In the genomic region with DNA sequence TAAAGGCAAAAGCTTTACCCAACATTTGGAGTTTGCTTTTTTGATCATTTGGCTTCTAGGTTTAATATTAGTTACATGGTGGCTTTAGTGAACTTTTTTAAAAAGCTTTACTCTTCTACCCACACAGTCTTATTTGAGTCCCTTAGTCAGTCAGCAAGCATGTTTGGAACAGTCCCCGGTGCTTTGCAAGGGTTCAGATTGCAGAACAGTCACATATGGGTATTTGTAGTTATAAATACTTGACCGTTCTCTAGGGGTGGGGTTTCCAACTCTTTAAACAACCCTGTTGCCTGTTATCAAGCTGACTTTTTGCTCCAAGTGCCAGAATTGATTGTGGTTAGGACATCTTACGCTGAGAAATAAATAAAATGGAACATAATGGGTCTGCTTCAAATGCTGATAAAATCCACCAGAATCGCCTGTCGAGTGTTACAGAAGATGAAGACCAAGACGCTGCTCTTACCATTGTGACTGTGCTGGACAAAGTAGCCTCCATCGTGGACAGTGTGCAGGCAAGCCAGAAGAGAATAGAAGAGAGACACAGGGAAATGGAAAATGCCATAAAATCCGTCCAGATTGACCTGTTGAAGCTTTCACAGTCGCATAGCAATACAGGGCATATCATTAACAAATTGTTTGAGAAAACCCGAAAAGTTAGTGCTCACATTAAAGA, we compare ENCODE assay signal across 20 cellular contexts. TPM values are rescaled to one million over a fixed set of nuclear protein-coding genes. Genes with fewer than 3 reads are reported as not detected.
DNase-seq lines count a peak whose midpoint lies in the region; ATAC-seq, FAIRE-seq and TF ChIP-seq lines count a peak whose summit lies in the region.
"Had no signal": no experiment of that assay in that cellular context is flagged by ENCODE, and none has a peak within 500 bp of the region (broad histone marks: within the 10 kb centered on the region; RNA-seq: fewer than 3 reads in every experiment).

A gene with protein sequence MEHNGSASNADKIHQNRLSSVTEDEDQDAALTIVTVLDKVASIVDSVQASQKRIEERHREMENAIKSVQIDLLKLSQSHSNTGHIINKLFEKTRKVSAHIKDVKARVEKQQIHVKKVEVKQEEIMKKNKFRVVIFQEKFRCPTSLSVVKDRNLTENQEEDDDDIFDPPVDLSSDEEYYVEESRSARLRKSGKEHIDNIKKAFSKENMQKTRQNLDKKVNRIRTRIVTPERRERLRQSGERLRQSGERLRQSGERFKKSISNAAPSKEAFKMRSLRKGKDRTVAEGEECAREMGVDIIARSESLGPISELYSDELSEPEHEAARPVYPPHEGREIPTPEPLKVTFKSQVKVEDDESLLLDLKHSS (plus strand): TSS at position 304 of the 673 bp plus-strand sequence. CDS start 65 bp downstream, at position 369.

- H3K9me1 ChIP-seq in endothelial cell of umbilical vein (replicated peaks; ENCODE audit: control insufficient read depth, extremely low read depth, insufficient read depth, low read length), result no peaks in the 10 kb centered on the region

- BruUV-seq in endothelial cell of umbilical vein (replicated peaks; lab: Mats Ljungman, UMichigan), result no TSS peak

- peak within 1 kb of the TSS; percentile 36 for H3K4me2 ChIP-seq in endothelial cell of umbilical vein (ENCODE audit: insufficient read depth, low read length)

- no peaks in the 10 kb centered on the region for H3K79me2 ChIP-seq in endothelial cell of umbilical vein (ENCODE audit: control insufficient read depth, insufficient read depth, low read length)

- no peaks in the 10 kb centered on the region for H3K36me3 ChIP-seq in endothelial cell of umbilical vein (ENCODE audit: control insufficient read depth in 2 of 2, extremely low read depth in 1 of 2, insufficient read depth in 2 of 2, low read length in 2 of 2)

- peak; percentile 76 to 83 for ATAC-seq in left cardiac atrium
- ATAC-seq in HG02571 (IDR thresholded peaks at IDR 0.05; ENCODE audit: unreplicated experiment), result no peak
- ATAC-seq: body of pancreas; natural killer cell treated with Interleukin-12 subunit alpha and Interleukin-12 subunit beta and Interleukin-15 and Interleukin-18, amount 100 ng/mL, for 72 hours had no signal

- H3K4me3 ChIP-seq in endothelial cell of umbilical vein (replicated peaks in 1 of 3; ENCODE audit: insufficient read depth in 1 of 3, low read depth in 1 of 3, low read length in 3 of 3) (no peak within 1 kb of the TSS), skeletal muscle cell (ENCODE audit: low read depth, low read length) (peak within 1 kb of the TSS; percentile 5)
- H3K4me3 ChIP-seq: body of pancreas, SK-N-MC had no signal

- H3K27me3 ChIP-seq in endothelial cell of umbilical vein (ENCODE audit: control insufficient read depth in 2 of 2, insufficient read depth in 2 of 2, low read length in 2 of 2), result no peaks in the 10 kb centered on the region
- H3K27me3 ChIP-seq: body of pancreas had no signal

- no peak for TF ChIP-seq CTCF in endothelial cell of umbilical vein (IDR thresholded peaks at IDR 0.05; ENCODE audit: extremely low read depth in 1 of 2, insufficient read depth in 1 of 2, low read depth in 1 of 2, low read length in 2 of 2)

- H3K9ac ChIP-seq in endothelial cell of umbilical vein (replicated peaks; ENCODE audit: extremely low read depth, insufficient read depth, low read length), result no peak within 1 kb of the TSS

- peaks cover 4% of the 10 kb centered on the region for H3K4me1 ChIP-seq in endothelial cell of umbilical vein (ENCODE audit: control insufficient read depth, extremely low read depth, insufficient read depth, low read length)
- H3K4me1 ChIP-seq: body of pancreas had no signal

- DNase-seq in H54 (ENCODE audit: insufficient read length, low spot score) (no peak), endothelial cell of umbilical vein (ENCODE audit: low read depth, low spot score) (no peak), left cardiac atrium (no peak), skeletal muscle cell (ENCODE audit: low read depth) (peak; percentile 51), DMS79 (lab: John Stamatoyannopoulos, UW) (no peak), head of caudate nucleus (no peak), ecto neural progenitor cell (ENCODE audit: low spot score) (no peak)
- DNase-seq: activated CD4-positive, alpha-beta T cell treated with anti-CD3 and anti-CD28 coated beads for 48 hours; activated naive CD4-positive, alpha-beta T cell treated with anti-CD3 and anti-CD28 coated beads for 36 hours; body of pancreas; effector CD8-positive, alpha-beta T cell; NCI-H1417 treated with DMSO at 0.1 percent for 48 hours; NCI-H2171 treated with DMSO at 0.1 percent for 48 hours; stimulated activated CD4-positive, alpha-beta T cell treated with anti-CD3 and anti-CD28 coated beads, Interleukin-4, amount 100 ng/mL, for 4 hours; stimulated activated CD8-positive, alpha-beta memory T cell treated with anti-CD3 and anti-CD28 coated beads, Interleukin-4, amount 100 ng/mL, for 48 hours; T1000 had no signal

- POLR2A ChIA-PET in endothelial cell of umbilical vein (lab: Charles Lee), result interaction anchor here (0.6 kb wide), 1 partner anchor 1355 kb away, joined by 6 read pairs; no protein-coding TSS in a partner anchor

- intact Hi-C loops in endothelial cell of umbilical vein (cut with micrococcal nuclease), result no loop called here
- intact Hi-C loops in left cardiac atrium (cut with DNase I), result loop anchor here in 1 of 2 donors (10.0 kb wide), 1 partner anchor 63 kb away; no protein-coding TSS in a partner anchor
- intact Hi-C loops in head of caudate nucleus (cut with DNase I), result no loop called here

- H4K20me1 ChIP-seq in endothelial cell of umbilical vein (replicated peaks; ENCODE audit: control insufficient read depth, extremely low read depth, insufficient read depth, low read length), result no peaks in the 10 kb centered on the region

- peak; percentile 76 for FAIRE-seq in H54 (lab: Jason Lieb, UNC)
- no peak for FAIRE-seq in endothelial cell of umbilical vein (lab: Jason Lieb, UNC)
- FAIRE-seq: islet of Langerhans had no signal

- TF ChIP-seq POLR2A in H54 (IDR thresholded peaks at IDR 0.05; ENCODE audit: low read depth, low read length) (no peak), endothelial cell of umbilical vein (IDR thresholded peaks at IDR 0.05; ENCODE audit: low read depth, low read length) (no peak)

- no peak within 1 kb of the TSS for H3K27ac ChIP-seq in endothelial cell of umbilical vein (ENCODE audit: insufficient read depth, low read depth, low read length)
- H3K27ac ChIP-seq: body of pancreas, SK-N-MC had no signal

- no peaks in the 10 kb centered on the region for H3K9me3 ChIP-seq in endothelial cell of umbilical vein (replicated peaks; ENCODE audit: control insufficient read depth, insufficient read depth, low read length)
- H3K9me3 ChIP-seq: body of pancreas had no signal

- no peak within 1 kb of the TSS for H2AFZ ChIP-seq in endothelial cell of umbilical vein (ENCODE audit: low read depth, low read length)

- CTCF ChIA-PET in endothelial cell of umbilical vein (lab: Charles Lee), result interaction anchor here (0.6 to 1.6 kb wide), 4 partner anchors 9 to 61 kb away, joined by 3 to 4 read pairs (median 3); no protein-coding TSS in a partner anchor

- dilution Hi-C loops in endothelial cell of umbilical vein (cut with MboI; ENCODE audit: extremely low pct_ligation_motif_present, low sequenced_read_pairs), result no loop called here

TF ChIP-seq in endothelial cell of umbilical vein, 7 proteins besides CTCF, POLR2A, EP300 and RAD21:
- no peak for TF ChIP-seq JUN (IDR thresholded peaks at IDR 0.05; ENCODE audit: borderline replicate concordance, insufficient read depth, insufficient read length, low read depth)
- no peak for TF ChIP-seq MYC (IDR thresholded peaks at IDR 0.05; ENCODE audit: low read depth, low read length)
- TF ChIP-seq GATA2 (IDR thresholded peaks at IDR 0.05; ENCODE audit: insufficient read depth, insufficient read length, low read depth, low read length), result no peak
- no peak for TF ChIP-seq POLR2AphosphoS5 (IDR thresholded peaks at IDR 0.05; ENCODE audit: insufficient read depth, low read depth, low read length)
- no peak for TF ChIP-seq EZH2 (IDR thresholded peaks at IDR 0.05; ENCODE audit: borderline replicate concordance, low read depth, low read length, severe bottlenecking)

RNA-seq across cellular contexts. Expression of the gene that starts here (rescaled TPM):
- total RNA-seq in endothelial cell of umbilical vein (2.5 and 3.1 TPM in 2 replicates), left cardiac atrium (10 to 100 TPM; 18.6 to 38.0 TPM)
- 0.43 and 0.61 TPM in 2 replicates for polyA plus RNA-seq in endothelial cell of umbilical vein
- 0.65 and 0.66 TPM in 2 replicates for polyA plus RNA-seq in endothelial cell of umbilical vein (2011; cell fraction: cytosol; rRNA removed)
- polyA plus RNA-seq in endothelial cell of umbilical vein (2011; cell fraction: nucleus; rRNA removed), result 4.5 and 5.6 TPM in 2 replicates
- 1.2 and 1.5 TPM in 2 replicates for polyA plus RNA-seq in endothelial cell of umbilical vein (2012)
- 1.4 and 1.7 TPM in 2 replicates for polyA minus RNA-seq in endothelial cell of umbilical vein
- not detected for polyA minus RNA-seq in endothelial cell of umbilical vein (2011; cell fraction: cytosol; rRNA and poly(A)+ RNA removed)
- polyA minus RNA-seq in endothelial cell of umbilical vein (2011; cell fraction: nucleus; rRNA and poly(A)+ RNA removed), result 5.5 and 6.3 TPM in 2 replicates
- total RNA-seq: activated naive CD4-positive, alpha-beta T cell treated with anti-CD3 and anti-CD28 coated beads for 36 hours had no signal
